Comparison of ENCODE assay signal across 2 cellular contexts in the genomic region with DNA sequence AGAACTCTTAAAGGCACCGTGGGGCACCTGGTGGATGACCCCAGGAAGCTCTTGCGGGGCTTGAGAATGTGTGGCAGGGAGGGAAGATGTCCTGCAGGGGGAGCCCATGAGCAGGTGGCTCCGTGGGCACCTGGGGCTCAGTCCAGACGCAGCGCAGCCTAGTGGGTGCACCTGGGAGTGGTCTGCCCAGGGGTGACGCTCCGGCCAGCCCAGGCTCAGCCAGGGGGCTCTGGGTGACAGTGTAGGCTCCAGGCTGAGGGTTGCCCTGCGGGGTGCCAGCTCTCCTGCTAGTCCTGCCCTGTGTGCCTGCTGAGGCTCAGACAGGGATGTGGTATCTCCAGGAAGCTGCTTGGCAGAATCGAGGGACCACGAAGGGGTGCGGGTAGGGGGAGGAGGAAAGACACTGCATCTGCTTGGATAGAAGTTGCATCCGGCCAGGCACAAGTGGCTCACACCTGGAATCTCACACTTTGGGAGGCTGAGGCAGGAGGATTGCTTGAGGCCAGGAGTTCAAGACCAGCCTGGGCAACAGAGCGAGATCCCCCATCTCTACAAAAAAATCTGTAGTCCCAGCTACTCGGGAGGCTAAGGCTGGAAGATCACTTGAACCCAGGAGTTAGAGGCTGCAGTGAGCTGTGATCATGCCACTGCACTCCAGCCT.
A peak's percentile ranks its signal among the peaks of the same experiment; 100 is the strongest.
TF ChIP-seq lines count a peak whose summit lies in the region.

No MANE protein-coding gene starts in this region.

TF ChIP-seq in HCT116, 20 proteins besides CTCF, POLR2A, EP300 and RAD21 (continued from another document):
- TF ChIP-seq MAX (IDR thresholded peaks at IDR 0.05), result 0 out of 2 replicates have a peak, but pooled peaks have one; percentile 14

TF ChIP-seq in WTC11, 78 proteins besides CTCF, POLR2A, EP300 and RAD21 (continued from another document):
- TF ChIP-seq, protein P1, sequence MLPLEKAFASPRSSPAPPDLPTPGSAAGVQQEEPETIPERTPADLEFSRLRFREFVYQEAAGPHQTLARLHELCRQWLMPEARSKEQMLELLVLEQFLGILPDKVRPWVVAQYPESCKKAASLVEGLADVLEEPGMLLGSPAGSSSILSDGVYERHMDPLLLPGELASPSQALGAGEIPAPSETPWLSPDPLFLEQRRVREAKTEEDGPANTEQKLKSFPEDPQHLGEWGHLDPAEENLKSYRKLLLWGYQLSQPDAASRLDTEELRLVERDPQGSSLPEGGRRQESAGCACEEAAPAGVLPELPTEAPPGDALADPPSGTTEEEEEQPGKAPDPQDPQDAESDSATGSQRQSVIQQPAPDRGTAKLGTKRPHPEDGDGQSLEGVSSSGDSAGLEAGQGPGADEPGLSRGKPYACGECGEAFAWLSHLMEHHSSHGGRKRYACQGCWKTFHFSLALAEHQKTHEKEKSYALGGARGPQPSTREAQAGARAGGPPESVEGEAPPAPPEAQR (CRISPR knock-in tag; IDR thresholded peaks at IDR 0.05), result no peak
- peak; percentile 43; the same call in 1 of the 2 replicates for TF ChIP-seq CREB1 (CRISPR knock-in tag; IDR thresholded peaks at IDR 0.05)
- peak; percentile 48; the same call in 1 of the 2 replicates for TF ChIP-seq ZNF121 (CRISPR knock-in tag; IDR thresholded peaks at IDR 0.05)
- peak; percentile 13; the same call in 1 of the 2 replicates for TF ChIP-seq TEAD1 (CRISPR knock-in tag; IDR thresholded peaks at IDR 0.05)
- TF ChIP-seq, protein P2, sequence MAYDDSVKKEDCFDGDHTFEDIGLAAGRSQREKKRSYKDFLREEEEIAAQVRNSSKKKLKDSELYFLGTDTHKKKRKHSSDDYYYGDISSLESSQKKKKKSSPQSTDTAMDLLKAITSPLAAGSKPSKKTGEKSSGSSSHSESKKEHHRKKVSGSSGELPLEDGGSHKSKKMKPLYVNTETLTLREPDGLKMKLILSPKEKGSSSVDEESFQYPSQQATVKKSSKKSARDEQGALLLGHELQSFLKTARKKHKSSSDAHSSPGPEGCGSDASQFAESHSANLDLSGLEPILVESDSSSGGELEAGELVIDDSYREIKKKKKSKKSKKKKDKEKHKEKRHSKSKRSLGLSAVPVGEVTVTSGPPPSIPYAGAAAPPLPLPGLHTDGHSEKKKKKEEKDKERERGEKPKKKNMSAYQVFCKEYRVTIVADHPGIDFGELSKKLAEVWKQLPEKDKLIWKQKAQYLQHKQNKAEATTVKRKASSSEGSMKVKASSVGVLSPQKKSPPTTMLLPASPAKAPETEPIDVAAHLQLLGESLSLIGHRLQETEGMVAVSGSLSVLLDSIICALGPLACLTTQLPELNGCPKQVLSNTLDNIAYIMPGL (CRISPR knock-in tag; IDR thresholded peaks at IDR 0.05), result peak; percentile 73; the same call in 1 of the 2 replicates
- TF ChIP-seq NFATC4 (CRISPR knock-in tag; IDR thresholded peaks at IDR 0.05), result no peak
- TF ChIP-seq FOXJ3 (CRISPR knock-in tag; IDR thresholded peaks at IDR 0.05; ENCODE audit: borderline replicate concordance), result no peak
- TF ChIP-seq ETV6 (CRISPR knock-in tag; IDR thresholded peaks at IDR 0.05), result peak; percentile 65; the same call in 1 of the 2 replicates
- TF ChIP-seq USF2 (CRISPR knock-in tag; IDR thresholded peaks at IDR 0.05), result peak; percentile 13; the same call in 1 of the 2 replicates
- TF ChIP-seq, protein P3, sequence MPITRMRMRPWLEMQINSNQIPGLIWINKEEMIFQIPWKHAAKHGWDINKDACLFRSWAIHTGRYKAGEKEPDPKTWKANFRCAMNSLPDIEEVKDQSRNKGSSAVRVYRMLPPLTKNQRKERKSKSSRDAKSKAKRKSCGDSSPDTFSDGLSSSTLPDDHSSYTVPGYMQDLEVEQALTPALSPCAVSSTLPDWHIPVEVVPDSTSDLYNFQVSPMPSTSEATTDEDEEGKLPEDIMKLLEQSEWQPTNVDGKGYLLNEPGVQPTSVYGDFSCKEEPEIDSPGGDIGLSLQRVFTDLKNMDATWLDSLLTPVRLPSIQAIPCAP (CRISPR knock-in tag; IDR thresholded peaks at IDR 0.05), result no peak
